20 cellular contexts compared by ENCODE assay signal in genomic region chr6:133243723-133244122, GRCh38. TPM values are rescaled to one million over a fixed set of nuclear protein-coding genes. Genes with fewer than 3 reads are reported as not detected.
DNase-seq lines count a peak whose midpoint lies in the region; ATAC-seq and TF ChIP-seq lines count a peak whose summit lies in the region.
"Had no signal": no experiment of that assay in that cellular context is flagged by ENCODE, and none has a peak within 500 bp of the region (broad histone marks: within the 10 kb centered on the region; RNA-seq: fewer than 3 reads in every experiment).

No MANE protein-coding gene starts in this region.

- H3K27ac ChIP-seq in right atrium auricular region (peak overlapping the region; percentile 85 to 88), urinary bladder (ENCODE audit: low read depth) (no peak overlapping the region)
- no peak overlapping the region for H3K27ac ChIP-seq in CD4-positive, alpha-beta memory T cell (ENCODE audit: low read depth, low read length)
- H3K27ac ChIP-seq: uterus had no signal

- CTCF ChIA-PET in CD4-positive, alpha-beta memory T cell (lab: Charles Lee; ENCODE audit: partially characterized antibody) = no interaction called here

- WGBS in urinary bladder = 26% methylated on average over 6 of the region's 6 CpGs

- H3K9me3 Mint-ChIP-seq in CD4-positive, alpha-beta memory T cell = peaks cover 0 to 4% (median 0%) of the 10 kb centered on the region in 8 donors
- H3K9me3 Mint-ChIP-seq: activated CD4-positive, alpha-beta T cell treated with anti-CD3 and anti-CD28 coated beads, Interleukin-2, amount 10 ng/mL, durations not matched to agents 24 days and 14 days had no signal

- no peaks in the 10 kb centered on the region for H3K9me3 ChIP-seq in right atrium auricular region
- no peaks in the 10 kb centered on the region for H3K9me3 ChIP-seq in CD4-positive, alpha-beta memory T cell (ENCODE audit: control insufficient read depth in 1 of 2, low read length in 2 of 2)
- no peaks in the 10 kb centered on the region for H3K9me3 ChIP-seq in T-helper 17 cell (ENCODE audit: control insufficient read depth, low read length, poor library complexity, severe bottlenecking)
- H3K9me3 ChIP-seq: uterus had no signal

- intact Hi-C loops in Right ventricle myocardium inferior (cut with DNase I) = loop anchor here (2.0 to 10.0 kb wide), 6 partner anchors 56 to 309 kb away; no protein-coding TSS in a partner anchor
- intact Hi-C loops in CD4-positive, alpha-beta memory T cell (cut with micrococcal nuclease) = no loop called here

- H3K4me1 Mint-ChIP-seq in CD4-positive, alpha-beta memory T cell = peaks cover 4 to 22% (median 10%) of the 10 kb centered on the region in 4 donors
- peaks cover 5% of the 10 kb centered on the region for H3K4me1 Mint-ChIP-seq in T-helper 17 cell

- peaks cover 0 to 8% of the 10 kb centered on the region in 2 donors for H3K27me3 ChIP-seq in right atrium auricular region
- H3K27me3 ChIP-seq in CD4-positive, alpha-beta memory T cell (ENCODE audit: insufficient read depth, low read length) = peaks cover 12% of the 10 kb centered on the region

- no peak overlapping the region for H3K4me3 Mint-ChIP-seq in CD4-positive, alpha-beta memory T cell
- no peak overlapping the region for H3K4me3 Mint-ChIP-seq in T-helper 17 cell
- H3K4me3 Mint-ChIP-seq: activated CD4-positive, alpha-beta T cell treated with anti-CD3 and anti-CD28 coated beads, Interleukin-2, amount 10 ng/mL, durations not matched to agents 24 days and 14 days had no signal

- DNase-seq in right atrium auricular region (ENCODE audit: low spot score) = no peak
- DNase-seq in Right ventricle myocardium inferior (ENCODE audit: missing footprints) = no peak
- peak; percentile 21 for DNase-seq in myocyte (ENCODE audit: low read depth)
- no peak for DNase-seq in CD4-positive, alpha-beta memory T cell
- no peak for DNase-seq in T-helper 17 cell
- DNase-seq in activated CD4-positive, CD25-positive, alpha-beta regulatory T cell treated with anti-CD3 and anti-CD28 coated beads, Interleukin-2, amount 50 U/mL, for 72 hours = no peak
- DNase-seq: activated CD4-positive, alpha-beta T cell treated with anti-CD3 and anti-CD28 coated beads, Interleukin-2, amount 10 ng/mL, durations not matched to agents 24 days and 14 days; activated effector memory CD4-positive, alpha-beta T cell treated with Interleukin-2 at 50 U/mL for 16 hours; caudate nucleus; naive B cell; NCI-H1930; NCI-H446 treated with DMSO at 0.1 percent for 48 hours; NK-92 treated with Interleukin-12 subunit alpha and Interleukin-12 subunit beta, amount 100 ng/mL, for 24 hours; RPMI8226; uterus had no signal

- H3K27ac Mint-ChIP-seq in CD4-positive, alpha-beta memory T cell = no peak overlapping the region
- H3K27ac Mint-ChIP-seq in T-helper 17 cell = no peak overlapping the region
- H3K27ac Mint-ChIP-seq: activated CD4-positive, alpha-beta T cell treated with anti-CD3 and anti-CD28 coated beads, Interleukin-2, amount 10 ng/mL, durations not matched to agents 24 days and 14 days; progenitor cell of endocrine pancreas had no signal

- H3K36me3 ChIP-seq in right atrium auricular region = no peaks in the 10 kb centered on the region
- H3K36me3 ChIP-seq in urinary bladder (ENCODE audit: insufficient read depth) = no peaks in the 10 kb centered on the region
- no peaks in the 10 kb centered on the region for H3K36me3 ChIP-seq in CD4-positive, alpha-beta memory T cell (ENCODE audit: insufficient read depth, low read length)

- ATAC-seq in Right ventricle myocardium inferior = no peak
- no peak for ATAC-seq in T-helper 17 cell

- peaks cover 25 to 37% of the 10 kb centered on the region in 2 donors for H3K27me3 Mint-ChIP-seq in CD4-positive, alpha-beta memory T cell
- H3K27me3 Mint-ChIP-seq in T-helper 17 cell = peaks cover 45% of the 10 kb centered on the region

- H3K4me1 ChIP-seq in right atrium auricular region (peaks cover 0 to 7% of the 10 kb centered on the region in 2 donors), urinary bladder (ENCODE audit: insufficient read depth) (no peaks in the 10 kb centered on the region)
- H3K4me1 ChIP-seq in CD4-positive, alpha-beta memory T cell (ENCODE audit: insufficient read depth, low read length) = no peaks in the 10 kb centered on the region

- POLR2A ChIA-PET in CD4-positive, alpha-beta memory T cell (lab: Charles Lee; ENCODE audit: partially characterized antibody) = no interaction called here

- H3K4me3 ChIP-seq in right atrium auricular region = peak overlapping the region; percentile 63 to 64
- H3K4me3 ChIP-seq in WI38 (ENCODE audit: low read depth, low read length) = peak overlapping the region; percentile 97
- peak overlapping the region; percentile 68 for H3K4me3 ChIP-seq in urinary bladder (ENCODE audit: low read depth, low read length)
- no peak overlapping the region for H3K4me3 ChIP-seq in CD4-positive, alpha-beta memory T cell (ENCODE audit: low read length in 2 of 2)
- H3K4me3 ChIP-seq: lung, uterus had no signal

- H3K36me3 Mint-ChIP-seq in CD4-positive, alpha-beta memory T cell = no peaks in the 10 kb centered on the region
- no peaks in the 10 kb centered on the region for H3K36me3 Mint-ChIP-seq in T-helper 17 cell (ENCODE audit: low read depth)
- H3K36me3 Mint-ChIP-seq: naive B cell had no signal

- TF ChIP-seq CTCF in right atrium auricular region (IDR thresholded peaks at IDR 0.05) (no peak), WI38 (IDR thresholded peaks at IDR 0.05; ENCODE audit: low read depth, low read length) (no peak)

RNA-seq across cellular contexts. Expression of gene EYA4, which starts 2.6 kb away (rescaled TPM):
- total RNA-seq in right atrium auricular region (10 to 100 TPM; 16.2 to 24.2 TPM), Right ventricle myocardium inferior (19.5 TPM), myocyte (18.5 and 22.0 TPM in 2 replicates), urinary bladder (20.9 TPM), T-helper 17 cell (not detected)
- 7.3 TPM for polyA plus RNA-seq in myocyte (2012)
- polyA plus RNA-seq in urinary bladder = 1.3 TPM
- total RNA-seq in CD4-positive, alpha-beta memory T cell = not detected
- not detected for polyA plus RNA-seq in CD4-positive, alpha-beta memory T cell
- total RNA-seq: activated CD4-positive, alpha-beta T cell treated with anti-CD3 and anti-CD28 coated beads, Interleukin-2, amount 10 ng/mL, durations not matched to agents 24 days and 14 days; epithelial cell of proximal tubule had no signal

Comparison
In these comparisons a context has a peak if more than half of its experiments do, and no peak if none do; other contexts are left out.
1. H3K27ac ChIP-seq: peak in right atrium auricular region (2 of 2); none in urinary bladder (single experiment) and CD4-positive, alpha-beta memory T cell (single experiment).
2. H3K4me3 ChIP-seq: peak in right atrium auricular region (2 of 2), WI38 (single experiment) and urinary bladder (single experiment); none in CD4-positive, alpha-beta memory T cell (0 of 2).
3. RNA of gene EYA4, which starts 2.6 kb away (total RNA-seq): 16.2 to 24.2 TPM in right atrium auricular region, 20.9 TPM in urinary bladder (single experiment), 19.5 TPM in Right ventricle myocardium inferior (single experiment) and 18.5 to 22.0 TPM in myocyte; not detected in CD4-positive, alpha-beta memory T cell and not detected in T-helper 17 cell; every median in the first group is over 10 times any median in the second.